Comparison of ENCODE assay signal across 23 cellular contexts in genomic region chr12:41269056-41269455, GRCh38.
"Had no signal": no experiment of that assay in that cellular context is flagged by ENCODE, and none has a peak within 500 bp of the region (broad histone marks: within the 10 kb centered on the region; RNA-seq: fewer than 3 reads in every experiment).

No MANE protein-coding gene starts in this region.

- H3K9me3 ChIP-seq: colonic mucosa, esophagus squamous epithelium, gastrocnemius medialis, heart right ventricle, left lung, lower lobe of right lung, mucosa of descending colon had no signal

- H3K4me3 ChIP-seq: colonic mucosa, esophagus squamous epithelium, gastrocnemius medialis, heart right ventricle, left lung, lower lobe of right lung, mucosa of descending colon had no signal

- H3K27me3 ChIP-seq: colonic mucosa, esophagus squamous epithelium, gastrocnemius medialis, heart right ventricle, left lung had no signal

- ATAC-seq: effector memory CD8-positive, alpha-beta T cell; esophagus mucosa; gastrocnemius medialis; heart right ventricle; left cardiac atrium; left lung; left ventricle myocardium superior; lower lobe of right lung; mucosa of descending colon had no signal

- H3K36me3 ChIP-seq: colonic mucosa, esophagus squamous epithelium, gastrocnemius medialis, heart right ventricle, left lung, lower lobe of right lung had no signal

- H3K27ac ChIP-seq: colonic mucosa, epithelial cell of prostate, esophagus squamous epithelium, gastrocnemius medialis, heart right ventricle, left lung, lower lobe of right lung had no signal

- DNase-seq: colonic mucosa; cortex of kidney; effector CD8-positive, alpha-beta T cell; effector memory CD8-positive, alpha-beta T cell; endodermal cell; erythroblast; esophagus squamous epithelium; foreskin fibroblast; foreskin melanocyte; gastrocnemius medialis; glutamatergic neuron; head of caudate nucleus; heart right ventricle; hippocampal formation; left cardiac atrium; left lung; left ventricle myocardium superior; lower lobe of right lung; mesenchymal stem cell; mucosa of descending colon; naive B cell had no signal
